9 cellular contexts compared by ENCODE assay signal in genomic region chr2:61993422-61994024, GRCh38.
DNase-seq lines count a peak whose midpoint lies in the region; ATAC-seq, FAIRE-seq and TF ChIP-seq lines count a peak whose summit lies in the region.
"Had no signal": no experiment of that assay in that cellular context is flagged by ENCODE, and none has a peak within 500 bp of the region (broad histone marks: within the 10 kb centered on the region; RNA-seq: fewer than 3 reads in every experiment).

No MANE protein-coding gene starts in this region.

- intact Hi-C loops in A673 (cut with micrococcal nuclease; ENCODE audit: unreplicated experiment) (loop anchor here (1.0 kb wide), 1 partner anchor 417 kb away; no protein-coding TSS in a partner anchor), pancreas (cut with DNase I) (no loop called here)

- peak; percentile 46 for DNase-seq in A673 (ENCODE audit: low spot score)
- DNase-seq in GM04504 (ENCODE audit: low read depth): peak; percentile 10
- peak; percentile 35 for DNase-seq in MM.1S
- peak; percentile 68 for DNase-seq in SW480 (ENCODE audit: low spot score)
- peak; percentile 78 for DNase-seq in fibroblast of peridontal ligament (ENCODE audit: extremely low read depth)
- no peak for DNase-seq in pancreas
- DNase-seq in NCI-H774 (lab: John Stamatoyannopoulos, UW): no peak

- 77 to 78% methylated on average over 3 of the region's 3 CpGs for WGBS in pancreas, 2 donors

- no peak overlapping the region for H3K4me2 ChIP-seq in MM.1S (ENCODE audit: low read depth, low read length)

- H4K20me1 ChIP-seq in MM.1S (ENCODE audit: insufficient read depth, low read length): no peaks in the 10 kb centered on the region; the same call in 1 of the 2 replicates

- BruUV-seq in A673 (replicated peaks; lab: Mats Ljungman, UMichigan): no TSS peak

- no peaks in the 10 kb centered on the region for H3K9me2 ChIP-seq in MM.1S (replicated peaks; ENCODE audit: insufficient read depth, low read length)

- no peaks in the 10 kb centered on the region for H3K9me3 ChIP-seq in A673 (ENCODE audit: low read depth, low read length, poor library complexity, severe bottlenecking)
- no peaks in the 10 kb centered on the region for H3K9me3 ChIP-seq in MM.1S (replicated peaks; ENCODE audit: insufficient read depth, low read length)
- no peaks in the 10 kb centered on the region for H3K9me3 ChIP-seq in pancreas

- peak; percentile 68 for TF ChIP-seq CTCF in A673 (conservative IDR thresholded peaks at IDR 0.05; ENCODE audit: low read depth, low read length)
- TF ChIP-seq CTCF in MM.1S (IDR thresholded peaks at IDR 0.05; ENCODE audit: low read length): peak; percentile 74
- TF ChIP-seq CTCF in pancreas (IDR thresholded peaks at IDR 0.05): peak in 2 of 4 donors; percentile 17 to 22

- no peaks in the 10 kb centered on the region for H3K36me3 ChIP-seq in A673 (ENCODE audit: insufficient read depth, low read length, poor library complexity, severe bottlenecking)
- no peaks in the 10 kb centered on the region for H3K36me3 ChIP-seq in MM.1S (replicated peaks; ENCODE audit: insufficient read depth, low read length)
- H3K36me3 ChIP-seq in pancreas: no peaks in the 10 kb centered on the region

- no peaks in the 10 kb centered on the region for H3K79me2 ChIP-seq in MM.1S (ENCODE audit: low read length)

- ATAC-seq in pancreas (peak in 3 of 4 donors; percentile 66 to 76 (median 76)), GM21367 (IDR thresholded peaks at IDR 0.05; ENCODE audit: unreplicated experiment) (no peak)

- CTCF ChIA-PET in A673 (lab: Charles Lee): interaction anchor here (0.5 to 1.0 kb wide), 2 partner anchors 418 to 1026 kb away, joined by 4 to 10 read pairs; no protein-coding TSS in a partner anchor

- H3K4me1 ChIP-seq in A673 (ENCODE audit: insufficient read depth, low read length, poor library complexity, severe bottlenecking) (no peaks in the 10 kb centered on the region), MM.1S (ENCODE audit: low read length) (no peaks in the 10 kb centered on the region), pancreas (no peaks in the 10 kb centered on the region)

- no peaks in the 10 kb centered on the region for H3F3A ChIP-seq in MM.1S (ENCODE audit: insufficient read depth, low read length)

- H3K27ac ChIP-seq in A673 (ENCODE audit: low read depth, low read length, poor library complexity, severe bottlenecking) (no peak overlapping the region), MM.1S (ENCODE audit: low read length) (no peak overlapping the region), pancreas (no peak overlapping the region)
- H3K27ac ChIP-seq: epithelial cell of prostate had no signal

- no peak overlapping the region for H3K9ac ChIP-seq in MM.1S (ENCODE audit: low read length)

- no peak overlapping the region for H3K4me3 ChIP-seq in A673 (ENCODE audit: low read depth, low read length, poor library complexity, severe bottlenecking)
- no peak overlapping the region for H3K4me3 ChIP-seq in MM.1S (ENCODE audit: low read length)
- no peak overlapping the region for H3K4me3 ChIP-seq in pancreas

- no peak overlapping the region for H2AFZ ChIP-seq in MM.1S (ENCODE audit: low read length)

- peak; percentile 70 for FAIRE-seq in pancreas (lab: Jason Lieb, UNC)

- POLR2A ChIA-PET in A673 (lab: Charles Lee; ENCODE audit: low non-redundant PET): no interaction called here

- H3K27me3 ChIP-seq in A673 (replicated peaks; ENCODE audit: insufficient read depth, low read depth, low read length, poor library complexity): no peaks in the 10 kb centered on the region
- no peaks in the 10 kb centered on the region for H3K27me3 ChIP-seq in MM.1S (replicated peaks; ENCODE audit: insufficient read depth, low read length)
- no peaks in the 10 kb centered on the region for H3K27me3 ChIP-seq in pancreas

Comparison
In these comparisons a context has a peak if more than half of its experiments do, and no peak if none do; other contexts are left out.
1. DNase-seq: peak in A673 (single experiment), GM04504 (single experiment), MM.1S (single experiment), SW480 (single experiment) and fibroblast of peridontal ligament (single experiment); none in pancreas (0 of 6) and NCI-H774 (single experiment).